8 cellular contexts compared by ENCODE assay signal in the genomic region with DNA sequence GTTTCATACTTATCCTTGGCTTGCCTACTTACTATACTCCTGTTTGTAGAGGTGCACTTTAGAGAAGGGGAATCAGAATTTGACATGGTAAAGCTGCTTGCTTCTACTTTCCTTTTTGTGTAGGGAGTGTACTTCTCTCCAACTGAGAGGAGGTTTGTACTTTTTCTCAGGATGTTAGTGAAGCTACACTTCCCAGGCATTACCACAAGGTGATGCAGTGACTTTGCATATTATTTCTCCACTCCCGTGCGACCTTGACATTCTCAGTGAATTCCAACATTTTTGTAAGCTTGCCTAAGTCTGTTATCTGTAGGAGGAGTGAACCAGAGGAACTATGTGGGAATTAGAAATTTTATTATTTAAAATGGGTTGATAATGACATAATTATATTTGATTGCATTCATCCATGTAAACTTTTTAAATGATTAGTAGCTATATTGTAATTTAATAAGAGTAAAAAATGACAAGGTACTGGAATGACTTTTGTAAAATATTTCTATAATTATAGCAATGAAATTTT. TPM values are rescaled to one million over a fixed set of nuclear protein-coding genes. Genes with fewer than 3 reads are reported as not detected.
A peak's percentile ranks its signal among the peaks of the same experiment; 100 is the strongest.
DNase-seq lines count a peak whose midpoint lies in the region; ATAC-seq and TF ChIP-seq lines count a peak whose summit lies in the region.

No MANE protein-coding gene starts in this region.

- ATAC-seq in SK-N-SH treated with all-trans-retinoic acid at 6 μM for 48 hours (peak; percentile 80), foreskin keratinocyte (peak; percentile 43), GM19463 (IDR thresholded peaks at IDR 0.05; ENCODE audit: unreplicated experiment) (no peak)

- H3K4me1 ChIP-seq in foreskin keratinocyte (peaks cover 11% of the 10 kb centered on the region), skeletal muscle satellite cell (ENCODE audit: control insufficient read depth, insufficient read depth, low read length) (peaks cover 23% of the 10 kb centered on the region)

- no peaks in the 10 kb centered on the region for H3K9me3 ChIP-seq in skeletal muscle satellite cell (replicated peaks; ENCODE audit: low read length)

- H3K4me2 ChIP-seq in skeletal muscle satellite cell (ENCODE audit: low read length), result peak overlapping the region; percentile 31

- H3K27me3 ChIP-seq in foreskin keratinocyte, result no peaks in the 10 kb centered on the region
- H3K27me3 ChIP-seq in skeletal muscle satellite cell (ENCODE audit: control insufficient read depth, insufficient read depth, low read length), result no peaks in the 10 kb centered on the region

- peak overlapping the region; percentile 55 for H3K9ac ChIP-seq in skeletal muscle satellite cell (ENCODE audit: low read depth, low read length)

- H3K36me3 ChIP-seq in skeletal muscle satellite cell (ENCODE audit: insufficient read depth, low read length), result peaks cover 12% of the 10 kb centered on the region

- H3K27ac ChIP-seq in foreskin keratinocyte, result peak overlapping the region; percentile 21

- DNase-seq in NCI-H2081 (lab: John Stamatoyannopoulos, UW), result peak; percentile 2 to 42
- DNase-seq in NCI-H2081 treated with DMSO at 0.1 percent for 48 hours (lab: John Stamatoyannopoulos, UW), result no peak
- DNase-seq in HT1080 (ENCODE audit: low read depth), result peak; percentile 81
- peak; percentile 36 to 54 for DNase-seq in foreskin keratinocyte
- DNase-seq in activated effector memory CD4-positive, alpha-beta T cell treated with anti-CD3 and anti-CD28 coated beads, Interleukin-2, amount 50 U/mL, for 16 hours, result no peak

- no peak overlapping the region for H3K4me3 ChIP-seq in skeletal muscle satellite cell (ENCODE audit: low read length)

- TF ChIP-seq CTCF in foreskin keratinocyte (conservative IDR thresholded peaks at IDR 0.05), result peak; percentile 87

TF ChIP-seq in SK-N-SH treated with all-trans-retinoic acid at 6 μM for 48 hours, 23 proteins besides CTCF, POLR2A, EP300 and RAD21:
- TF ChIP-seq ESRRG (CRISPR knock-in tag; IDR thresholded peaks at IDR 0.05) (0 out of 2 replicates have a peak, but pooled peaks have one; percentile 52), PPARA (CRISPR knock-in tag; IDR thresholded peaks at IDR 0.05; ENCODE audit: borderline replicate concordance) (no peak), TOX (CRISPR knock-in tag; IDR thresholded peaks at IDR 0.05; ENCODE audit: borderline replicate concordance) (no peak), ARNTL (CRISPR knock-in tag; IDR thresholded peaks at IDR 0.05; ENCODE audit: borderline replicate concordance, low read depth) (no peak), ISL1 (CRISPR knock-in tag; IDR thresholded peaks at IDR 0.05) (peak; percentile 64), SNAI2 (CRISPR knock-in tag; IDR thresholded peaks at IDR 0.05) (peak; percentile 35; the same call in 1 of the 2 replicates), RARB (CRISPR knock-in tag; IDR thresholded peaks at IDR 0.05) (no peak), CSDC2 (CRISPR knock-in tag; IDR thresholded peaks at IDR 0.05) (no peak), OSR1 (CRISPR knock-in tag; IDR thresholded peaks at IDR 0.05) (no peak)
- TF ChIP-seq, protein P1, sequence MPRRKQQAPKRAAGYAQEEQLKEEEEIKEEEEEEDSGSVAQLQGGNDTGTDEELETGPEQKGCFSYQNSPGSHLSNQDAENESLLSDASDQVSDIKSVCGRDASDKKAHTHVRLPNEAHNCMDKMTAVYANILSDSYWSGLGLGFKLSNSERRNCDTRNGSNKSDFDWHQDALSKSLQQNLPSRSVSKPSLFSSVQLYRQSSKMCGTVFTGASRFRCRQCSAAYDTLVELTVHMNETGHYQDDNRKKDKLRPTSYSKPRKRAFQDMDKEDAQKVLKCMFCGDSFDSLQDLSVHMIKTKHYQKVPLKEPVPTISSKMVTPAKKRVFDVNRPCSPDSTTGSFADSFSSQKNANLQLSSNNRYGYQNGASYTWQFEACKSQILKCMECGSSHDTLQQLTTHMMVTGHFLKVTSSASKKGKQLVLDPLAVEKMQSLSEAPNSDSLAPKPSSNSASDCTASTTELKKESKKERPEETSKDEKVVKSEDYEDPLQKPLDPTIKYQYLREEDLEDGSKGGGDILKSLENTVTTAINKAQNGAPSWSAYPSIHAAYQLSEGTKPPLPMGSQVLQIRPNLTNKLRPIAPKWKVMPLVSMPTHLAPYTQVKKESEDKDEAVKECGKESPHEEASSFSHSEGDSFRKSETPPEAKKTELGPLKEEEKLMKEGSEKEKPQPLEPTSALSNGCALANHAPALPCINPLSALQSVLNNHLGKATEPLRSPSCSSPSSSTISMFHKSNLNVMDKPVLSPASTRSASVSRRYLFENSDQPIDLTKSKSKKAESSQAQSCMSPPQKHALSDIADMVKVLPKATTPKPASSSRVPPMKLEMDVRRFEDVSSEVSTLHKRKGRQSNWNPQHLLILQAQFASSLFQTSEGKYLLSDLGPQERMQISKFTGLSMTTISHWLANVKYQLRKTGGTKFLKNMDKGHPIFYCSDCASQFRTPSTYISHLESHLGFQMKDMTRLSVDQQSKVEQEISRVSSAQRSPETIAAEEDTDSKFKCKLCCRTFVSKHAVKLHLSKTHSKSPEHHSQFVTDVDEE (CRISPR knock-in tag; IDR thresholded peaks at IDR 0.05), result no peak
- TF ChIP-seq, protein P2, sequence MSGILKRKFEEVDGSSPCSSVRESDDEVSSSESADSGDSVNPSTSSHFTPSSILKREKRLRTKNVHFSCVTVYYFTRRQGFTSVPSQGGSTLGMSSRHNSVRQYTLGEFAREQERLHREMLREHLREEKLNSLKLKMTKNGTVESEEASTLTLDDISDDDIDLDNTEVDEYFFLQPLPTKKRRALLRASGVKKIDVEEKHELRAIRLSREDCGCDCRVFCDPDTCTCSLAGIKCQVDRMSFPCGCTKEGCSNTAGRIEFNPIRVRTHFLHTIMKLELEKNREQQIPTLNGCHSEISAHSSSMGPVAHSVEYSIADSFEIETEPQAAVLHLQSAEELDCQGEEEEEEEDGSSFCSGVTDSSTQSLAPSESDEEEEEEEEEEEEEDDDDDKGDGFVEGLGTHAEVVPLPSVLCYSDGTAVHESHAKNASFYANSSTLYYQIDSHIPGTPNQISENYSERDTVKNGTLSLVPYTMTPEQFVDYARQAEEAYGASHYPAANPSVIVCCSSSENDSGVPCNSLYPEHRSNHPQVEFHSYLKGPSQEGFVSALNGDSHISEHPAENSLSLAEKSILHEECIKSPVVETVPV (CRISPR knock-in tag; IDR thresholded peaks at IDR 0.05), result no peak
- TF ChIP-seq, protein P3, sequence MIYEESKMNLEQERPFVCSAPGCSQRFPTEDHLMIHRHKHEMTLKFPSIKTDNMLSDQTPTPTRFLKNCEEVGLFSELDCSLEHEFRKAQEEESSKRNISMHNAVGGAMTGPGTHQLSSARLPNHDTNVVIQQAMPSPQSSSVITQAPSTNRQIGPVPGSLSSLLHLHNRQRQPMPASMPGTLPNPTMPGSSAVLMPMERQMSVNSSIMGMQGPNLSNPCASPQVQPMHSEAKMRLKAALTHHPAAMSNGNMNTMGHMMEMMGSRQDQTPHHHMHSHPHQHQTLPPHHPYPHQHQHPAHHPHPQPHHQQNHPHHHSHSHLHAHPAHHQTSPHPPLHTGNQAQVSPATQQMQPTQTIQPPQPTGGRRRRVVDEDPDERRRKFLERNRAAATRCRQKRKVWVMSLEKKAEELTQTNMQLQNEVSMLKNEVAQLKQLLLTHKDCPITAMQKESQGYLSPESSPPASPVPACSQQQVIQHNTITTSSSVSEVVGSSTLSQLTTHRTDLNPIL (CRISPR knock-in tag; IDR thresholded peaks at IDR 0.05; ENCODE audit: low read depth), result peak; percentile 46; the same call in 1 of the 2 replicates

RNA-seq across cellular contexts. Expression of a gene that starts 5.2 kb away (rescaled TPM):
- total RNA-seq in HT1080 (2014; rRNA removed; shearing (Covaris generic)), result 41.2 and 53.6 TPM in 2 replicates
- 77.1 and 92.5 TPM in 2 replicates for polyA plus RNA-seq in HT1080 (2015; cell fraction: cytosol; rRNA removed)
- 95.2 and 103 TPM in 2 replicates for polyA plus RNA-seq in HT1080 (2015; cell fraction: nucleus; rRNA removed)
- 62.2 and 66.8 TPM in 2 replicates for total RNA-seq in foreskin keratinocyte
- polyA plus RNA-seq in foreskin keratinocyte, result 25.7 and 26.2 TPM in 2 replicates
- 44.3 and 45.6 TPM in 2 replicates for total RNA-seq in skeletal muscle satellite cell (2012; rRNA removed)

Comparison
In these comparisons a context has a peak if more than half of its experiments do, and no peak if none do; other contexts are left out.
1. DNase-seq: peak in NCI-H2081 (2 of 2), HT1080 (single experiment) and foreskin keratinocyte (2 of 2); none in NCI-H2081 treated with DMSO at 0.1 percent for 48 hours (single experiment) and activated effector memory CD4-positive, alpha-beta T cell treated with anti-CD3 and anti-CD28 coated beads, Interleukin-2, amount 50 U/mL, for 16 hours (single experiment).